Comparison of ENCODE assay signal across 8 cellular contexts in the genomic region with DNA sequence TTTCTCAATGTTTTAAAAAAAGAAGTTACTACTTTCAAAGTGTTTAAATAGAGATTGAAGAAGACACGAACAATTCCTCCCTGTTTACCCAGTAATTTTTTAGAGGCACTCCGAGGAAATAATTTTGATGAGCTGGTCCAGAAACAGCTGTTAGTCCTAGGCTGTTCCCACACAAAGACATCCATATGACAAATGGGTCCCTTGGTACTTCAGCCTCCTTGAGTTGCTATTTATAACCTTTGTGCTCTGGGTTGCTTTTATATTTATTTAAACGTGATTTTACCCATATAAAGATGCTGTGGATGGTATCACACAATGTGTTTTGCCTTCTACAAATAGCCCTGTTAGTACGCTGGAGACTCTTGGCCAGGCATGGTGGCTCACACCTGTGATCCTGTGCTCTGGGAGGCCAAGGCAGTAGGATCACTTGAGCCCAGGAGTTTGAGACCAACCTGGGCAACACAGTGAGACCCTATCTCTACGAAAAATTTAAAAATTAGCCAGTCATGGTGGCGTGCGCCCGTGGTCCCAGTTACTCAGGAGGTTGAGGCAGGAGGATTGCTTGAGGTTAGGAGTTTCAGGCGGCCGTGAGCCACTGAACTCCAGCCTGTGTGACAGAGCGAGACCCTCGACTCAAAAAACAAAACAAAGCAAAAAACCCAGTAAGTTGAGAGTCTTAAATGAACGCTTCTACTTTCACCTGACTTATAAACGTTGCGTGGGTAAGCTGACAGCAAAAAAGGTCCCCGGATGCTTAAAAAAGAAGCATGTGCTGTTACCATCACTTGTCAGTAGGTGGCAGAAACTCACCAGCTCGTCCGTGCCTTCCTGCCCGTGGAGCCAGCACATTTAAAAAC. TPM values are rescaled to one million over a fixed set of nuclear protein-coding genes. Genes with fewer than 3 reads are reported as not detected.
DNase-seq lines count a peak whose midpoint lies in the region; ATAC-seq lines count a peak whose summit lies in the region.

No MANE protein-coding gene starts in this region.

- in situ Hi-C loops in Caki2 (cut with HindIII; ENCODE audit: low pct_unique_long_range_greater_than_20kb, low sequenced_read_pairs): no loop called here

- DNase-seq in Caki2 (ENCODE audit: low read depth) (peak; percentile 52), NCI-H2227 treated with DMSO at 0.1 percent for 48 hours (lab: John Stamatoyannopoulos, UW) (peak; percentile 78), cerebellar cortex (ENCODE audit: low spot score) (peak; percentile 70), left colon (peak in 1 of 2 donors; percentile 55)
- peak; percentile 44 for DNase-seq in activated CD4-positive, CD25-positive, alpha-beta regulatory T cell treated with anti-CD3 and anti-CD28 coated beads, Interleukin-2, amount 50 U/mL, for 16 hours (ENCODE audit: low read depth, low spot score)
- DNase-seq in stimulated activated CD4-positive, alpha-beta T cell treated with anti-CD3 and anti-CD28 coated beads, Interleukin-4, amount 100 ng/mL, for 1 hour: peak; percentile 50

- ATAC-seq in HG02610 (IDR thresholded peaks at IDR 0.05; ENCODE audit: unreplicated experiment) (peak; percentile 47), left colon (peak; percentile 81), GM19395 (IDR thresholded peaks at IDR 0.05; ENCODE audit: unreplicated experiment) (no peak)

- intact Hi-C loops in left colon (cut with DNase I, micrococcal nuclease): loop anchor here (2.0 to 10.0 kb wide), 3 partner anchors 139 to 219 kb away; no protein-coding TSS in a partner anchor

RNA-seq across cellular contexts. Expression of a gene that starts 56.9 kb away (rescaled TPM):
- total RNA-seq in Caki2 (2014; rRNA removed; shearing (Covaris generic); ENCODE audit: low replicate concordance): not detected in 2 replicates
- total RNA-seq in left colon: not detected
